Comparison of ENCODE assay signal across 21 cellular contexts in the genomic region with DNA sequence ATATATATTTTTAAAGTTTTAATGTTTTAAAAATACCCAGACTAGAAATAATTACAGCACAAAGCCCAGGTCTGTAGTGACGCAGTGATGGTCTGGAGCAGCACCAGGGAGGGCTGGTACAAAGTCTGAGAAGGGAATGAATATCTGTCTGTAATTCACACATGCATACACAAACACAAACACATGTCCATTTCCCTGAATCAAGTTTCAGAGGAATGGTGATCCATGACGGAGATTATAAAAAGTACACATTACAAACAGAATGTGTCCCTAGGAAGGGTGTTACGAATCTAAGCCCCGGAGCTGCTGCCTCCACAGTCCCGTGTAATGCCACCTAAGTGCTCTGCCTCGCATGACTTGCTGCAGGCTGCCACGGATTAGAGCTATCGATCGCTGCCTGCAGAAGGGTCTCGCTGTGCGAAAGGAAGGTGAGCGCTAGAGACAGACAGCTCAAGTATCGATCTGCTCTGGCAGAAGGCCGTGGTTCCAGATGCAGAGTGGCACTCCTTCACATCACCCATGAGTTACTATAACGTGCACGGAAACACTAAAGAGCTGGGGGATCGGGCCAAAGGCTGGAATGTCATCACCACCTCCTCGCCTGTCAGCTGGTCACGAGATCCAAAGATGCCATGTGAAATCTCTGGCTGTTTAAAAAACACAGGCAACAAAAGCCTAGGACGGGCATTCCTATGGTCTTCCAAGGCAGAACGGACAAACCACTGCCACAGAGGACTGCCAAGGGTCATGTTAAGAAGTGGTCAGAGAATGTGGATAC.
A peak's percentile ranks its signal among the peaks of the same experiment; 100 is the strongest.
DNase-seq lines count a peak whose midpoint lies in the region; ATAC-seq and TF ChIP-seq lines count a peak whose summit lies in the region.
"Had no signal": no experiment of that assay in that cellular context is flagged by ENCODE, and none has a peak within 500 bp of the region (broad histone marks: within the 10 kb centered on the region; RNA-seq: fewer than 3 reads in every experiment).

No MANE protein-coding gene starts in this region.

- no peak for DNase-seq in stimulated activated naive CD8-positive, alpha-beta T cell treated with anti-CD3 and anti-CD28 coated beads, Interleukin-15, Interleukin-2, amounts not matched to agents 100 U/mL and 50 U/mL, for 24 hours
- peak; percentile 85 for DNase-seq in NCI-H345 (lab: John Stamatoyannopoulos, UW)
- no peak for DNase-seq in WTC11 (ENCODE audit: low spot score)
- DNase-seq in retina: peak; percentile 85
- no peak for DNase-seq in activated CD8-positive, alpha-beta memory T cell treated with anti-CD3 and anti-CD28 coated beads, Interleukin-2, amount 50 U/mL, for 4 hours
- no peak for DNase-seq in T-helper 1 cell
- DNase-seq in activated CD8-positive, alpha-beta T cell treated with anti-CD3 and anti-CD28 coated beads, Interleukin-2, amount 10 ng/mL, durations not matched to agents 7 days and 5 days: no peak
- DNase-seq: activated CD4-positive, alpha-beta T cell treated with anti-CD3 and anti-CD28 coated beads, Interleukin-2, amount 50 U/mL, for 4 hours; activated naive CD4-positive, alpha-beta T cell treated with anti-CD3 and anti-CD28 coated beads for 36 hours; amygdala; CD4-positive, CD25-positive, alpha-beta regulatory T cell; DMS153; H9; left lung; MG63; ovary; sigmoid colon; stimulated activated CD4-positive, alpha-beta T cell treated with anti-CD3 and anti-CD28 coated beads, Interleukin-15, amount 100 ng/mL, for 24 hours; T-cell had no signal

- CTCF ChIA-PET in WTC11 (lab: Charles Lee): interaction anchor here (0.5 to 1.7 kb wide), 4 partner anchors 9 to 217 kb away, joined by 3 to 8 read pairs (median 4); no protein-coding TSS in a partner anchor
- CTCF ChIA-PET in activated CD8-positive, alpha-beta T cell treated with anti-CD3 and anti-CD28 coated beads, Interleukin-2, amount 10 ng/mL, durations not matched to agents 7 days and 5 days (lab: Charles Lee): interaction anchor here (0.9 to 1.6 kb wide), 2 partner anchors 9 to 19 kb away, joined by 3 read pairs; no protein-coding TSS in a partner anchor

- no peaks in the 10 kb centered on the region for H3K9me3 Mint-ChIP-seq in stimulated activated naive CD8-positive, alpha-beta T cell treated with anti-CD3 and anti-CD28 coated beads, Interleukin-15, Interleukin-2, amounts not matched to agents 100 ng/mL and 50 ng/mL, for 24 hours
- H3K9me3 Mint-ChIP-seq in WTC11: no peaks in the 10 kb centered on the region
- H3K9me3 Mint-ChIP-seq in activated CD8-positive, alpha-beta T cell treated with anti-CD3 and anti-CD28 coated beads, Interleukin-2, amount 10 ng/mL, durations not matched to agents 7 days and 5 days (ENCODE audit: insufficient read depth): no peaks in the 10 kb centered on the region
- H3K9me3 Mint-ChIP-seq: activated naive CD4-positive, alpha-beta T cell treated with anti-CD3 and anti-CD28 coated beads for 36 hours; CD4-positive, CD25-positive, alpha-beta regulatory T cell; H9; natural killer cell treated with Interleukin-12 subunit alpha and Interleukin-12 subunit beta and Interleukin-15 and Interleukin-18, amount 100 ng/mL, for 72 hours; T-cell had no signal

- peak overlapping the region; percentile 7 for H3K27ac Mint-ChIP-seq in stimulated activated naive CD8-positive, alpha-beta T cell treated with anti-CD3 and anti-CD28 coated beads, Interleukin-15, Interleukin-2, amounts not matched to agents 100 ng/mL and 50 ng/mL, for 24 hours
- 0 out of 2 replicates have a peak overlapping the region, but pooled peaks have one; percentile 29 for H3K27ac Mint-ChIP-seq in WTC11
- H3K27ac Mint-ChIP-seq in activated CD8-positive, alpha-beta T cell treated with anti-CD3 and anti-CD28 coated beads, Interleukin-2, amount 10 ng/mL, durations not matched to agents 7 days and 5 days: no peak overlapping the region
- H3K27ac Mint-ChIP-seq: natural killer cell treated with Interleukin-12 subunit alpha and Interleukin-12 subunit beta and Interleukin-15 and Interleukin-18, amount 100 ng/mL, for 72 hours; T-cell had no signal

- no peak for ATAC-seq in stimulated activated naive CD8-positive, alpha-beta T cell treated with anti-CD3 and anti-CD28 coated beads, Interleukin-15, Interleukin-2, amounts not matched to agents 100 U/mL and 50 U/mL, for 24 hours
- ATAC-seq in WTC11: no peak
- no peak for ATAC-seq in activated CD8-positive, alpha-beta T cell treated with anti-CD3 and anti-CD28 coated beads, Interleukin-2, amount 10 ng/mL, durations not matched to agents 7 days and 5 days
- ATAC-seq: left lung; natural killer cell treated with Interleukin-12 subunit alpha and Interleukin-12 subunit beta and Interleukin-15 and Interleukin-18, amount 100 ng/mL, for 72 hours; T-cell had no signal

- no peaks in the 10 kb centered on the region for H3K27me3 Mint-ChIP-seq in stimulated activated naive CD8-positive, alpha-beta T cell treated with anti-CD3 and anti-CD28 coated beads, Interleukin-15, Interleukin-2, amounts not matched to agents 100 ng/mL and 50 ng/mL, for 24 hours
- no peaks in the 10 kb centered on the region for H3K27me3 Mint-ChIP-seq in WTC11 (ENCODE audit: low read depth)
- H3K27me3 Mint-ChIP-seq in activated CD8-positive, alpha-beta T cell treated with anti-CD3 and anti-CD28 coated beads, Interleukin-2, amount 10 ng/mL, durations not matched to agents 7 days and 5 days (ENCODE audit: low read depth): no peaks in the 10 kb centered on the region
- H3K27me3 Mint-ChIP-seq: CD4-positive, CD25-positive, alpha-beta regulatory T cell; natural killer cell treated with Interleukin-12 subunit alpha and Interleukin-12 subunit beta and Interleukin-15 and Interleukin-18, amount 100 ng/mL, for 72 hours; T-cell had no signal

- H3K4me3 Mint-ChIP-seq in stimulated activated naive CD8-positive, alpha-beta T cell treated with anti-CD3 and anti-CD28 coated beads, Interleukin-15, Interleukin-2, amounts not matched to agents 100 ng/mL and 50 ng/mL, for 24 hours: peak overlapping the region; percentile 27
- no peak overlapping the region for H3K4me3 Mint-ChIP-seq in WTC11
- H3K4me3 Mint-ChIP-seq in activated CD8-positive, alpha-beta T cell treated with anti-CD3 and anti-CD28 coated beads, Interleukin-2, amount 10 ng/mL, durations not matched to agents 7 days and 5 days: no peak overlapping the region
- H3K4me3 Mint-ChIP-seq: activated naive CD4-positive, alpha-beta T cell treated with anti-CD3 and anti-CD28 coated beads for 36 hours; CD4-positive, CD25-positive, alpha-beta regulatory T cell; H9; natural killer cell treated with Interleukin-12 subunit alpha and Interleukin-12 subunit beta and Interleukin-15 and Interleukin-18, amount 100 ng/mL, for 72 hours; T-cell had no signal

- no peak for TF ChIP-seq CTCF in WTC11 (IDR thresholded peaks at IDR 0.05)

- POLR2A ChIA-PET in WTC11 (lab: Charles Lee): interaction anchor here (0.7 kb wide), 1 partner anchor 9 kb away, joined by 3 read pairs; no protein-coding TSS in a partner anchor
- POLR2A ChIA-PET in activated CD8-positive, alpha-beta T cell treated with anti-CD3 and anti-CD28 coated beads, Interleukin-2, amount 10 ng/mL, durations not matched to agents 7 days and 5 days (lab: Charles Lee): interaction anchor here (0.6 kb wide), 1 partner anchor 24 kb away, joined by 4 read pairs; no protein-coding TSS in a partner anchor

- H3K36me3 Mint-ChIP-seq in stimulated activated naive CD8-positive, alpha-beta T cell treated with anti-CD3 and anti-CD28 coated beads, Interleukin-15, Interleukin-2, amounts not matched to agents 100 ng/mL and 50 ng/mL, for 24 hours (ENCODE audit: low read depth): peaks cover 59% of the 10 kb centered on the region
- H3K36me3 Mint-ChIP-seq in WTC11: no peaks in the 10 kb centered on the region
- H3K36me3 Mint-ChIP-seq in activated CD8-positive, alpha-beta T cell treated with anti-CD3 and anti-CD28 coated beads, Interleukin-2, amount 10 ng/mL, durations not matched to agents 7 days and 5 days (ENCODE audit: low read depth): peaks cover 2% of the 10 kb centered on the region

- peaks cover 73% of the 10 kb centered on the region for H3K4me1 Mint-ChIP-seq in stimulated activated naive CD8-positive, alpha-beta T cell treated with anti-CD3 and anti-CD28 coated beads, Interleukin-15, Interleukin-2, amounts not matched to agents 100 ng/mL and 50 ng/mL, for 24 hours (ENCODE audit: low read depth)
- peaks cover 28% of the 10 kb centered on the region for H3K4me1 Mint-ChIP-seq in WTC11
- H3K4me1 Mint-ChIP-seq in activated CD8-positive, alpha-beta T cell treated with anti-CD3 and anti-CD28 coated beads, Interleukin-2, amount 10 ng/mL, durations not matched to agents 7 days and 5 days (ENCODE audit: low read depth): peaks cover 14% of the 10 kb centered on the region

TF ChIP-seq in WTC11, 78 proteins besides CTCF, POLR2A, EP300 and RAD21 (continues in another document):
- TF ChIP-seq ZNF219 (CRISPR knock-in tag; IDR thresholded peaks at IDR 0.05; ENCODE audit: borderline replicate concordance) (no peak), ZNF263 (CRISPR knock-in tag; IDR thresholded peaks at IDR 0.05; ENCODE audit: low read depth) (no peak), ZBTB21 (CRISPR knock-in tag; IDR thresholded peaks at IDR 0.05; ENCODE audit: borderline replicate concordance) (no peak), RORB (CRISPR knock-in tag; IDR thresholded peaks at IDR 0.05) (no peak), CREB1 (CRISPR knock-in tag; IDR thresholded peaks at IDR 0.05) (no peak), SMAD4 (CRISPR knock-in tag; IDR thresholded peaks at IDR 0.05) (no peak)
- TF ChIP-seq, protein P1, sequence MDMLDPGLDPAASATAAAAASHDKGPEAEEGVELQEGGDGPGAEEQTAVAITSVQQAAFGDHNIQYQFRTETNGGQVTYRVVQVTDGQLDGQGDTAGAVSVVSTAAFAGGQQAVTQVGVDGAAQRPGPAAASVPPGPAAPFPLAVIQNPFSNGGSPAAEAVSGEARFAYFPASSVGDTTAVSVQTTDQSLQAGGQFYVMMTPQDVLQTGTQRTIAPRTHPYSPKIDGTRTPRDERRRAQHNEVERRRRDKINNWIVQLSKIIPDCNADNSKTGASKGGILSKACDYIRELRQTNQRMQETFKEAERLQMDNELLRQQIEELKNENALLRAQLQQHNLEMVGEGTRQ (CRISPR knock-in tag; IDR thresholded peaks at IDR 0.05): no peak
- TF ChIP-seq, protein P2, sequence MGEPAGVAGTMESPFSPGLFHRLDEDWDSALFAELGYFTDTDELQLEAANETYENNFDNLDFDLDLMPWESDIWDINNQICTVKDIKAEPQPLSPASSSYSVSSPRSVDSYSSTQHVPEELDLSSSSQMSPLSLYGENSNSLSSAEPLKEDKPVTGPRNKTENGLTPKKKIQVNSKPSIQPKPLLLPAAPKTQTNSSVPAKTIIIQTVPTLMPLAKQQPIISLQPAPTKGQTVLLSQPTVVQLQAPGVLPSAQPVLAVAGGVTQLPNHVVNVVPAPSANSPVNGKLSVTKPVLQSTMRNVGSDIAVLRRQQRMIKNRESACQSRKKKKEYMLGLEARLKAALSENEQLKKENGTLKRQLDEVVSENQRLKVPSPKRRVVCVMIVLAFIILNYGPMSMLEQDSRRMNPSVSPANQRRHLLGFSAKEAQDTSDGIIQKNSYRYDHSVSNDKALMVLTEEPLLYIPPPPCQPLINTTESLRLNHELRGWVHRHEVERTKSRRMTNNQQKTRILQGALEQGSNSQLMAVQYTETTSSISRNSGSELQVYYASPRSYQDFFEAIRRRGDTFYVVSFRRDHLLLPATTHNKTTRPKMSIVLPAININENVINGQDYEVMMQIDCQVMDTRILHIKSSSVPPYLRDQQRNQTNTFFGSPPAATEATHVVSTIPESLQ (CRISPR knock-in tag; IDR thresholded peaks at IDR 0.05): no peak

Comparison
In these comparisons a context has a peak if more than half of its experiments do, and no peak if none do; other contexts are left out.
1. DNase-seq: peak in NCI-H345 (single experiment) and retina (single experiment); none in stimulated activated naive CD8-positive, alpha-beta T cell treated with anti-CD3 and anti-CD28 coated beads, Interleukin-15, Interleukin-2, amounts not matched to agents 100 U/mL and 50 U/mL, for 24 hours (single experiment), WTC11 (single experiment), activated CD8-positive, alpha-beta memory T cell treated with anti-CD3 and anti-CD28 coated beads, Interleukin-2, amount 50 U/mL, for 4 hours (single experiment), T-helper 1 cell (0 of 5) and activated CD8-positive, alpha-beta T cell treated with anti-CD3 and anti-CD28 coated beads, Interleukin-2, amount 10 ng/mL, durations not matched to agents 7 days and 5 days (single experiment).